In genomic region chr19:20038358-20039202, GRCh38 we compare ENCODE assay signal across 8 cellular contexts. TPM values are rescaled to one million over a fixed set of nuclear protein-coding genes. Genes with fewer than 3 reads are reported as not detected.
A peak's percentile ranks its signal among the peaks of the same experiment; 100 is the strongest.
DNase-seq lines count a peak whose midpoint lies in the region; ATAC-seq lines count a peak whose summit lies in the region.

No MANE protein-coding gene starts in this region.

- no peak for DNase-seq in activated T-cell treated with anti-CD3 and anti-CD28 coated beads, Interleukin-2, amount 50 U/mL, for 72 hours
- DNase-seq in activated T-cell treated with anti-CD3 and anti-CD28 coated beads, Interleukin-2, amount 50 U/mL, for 1 hour: no peak
- DNase-seq in immature natural killer cell (no peak), mesenteric fat pad (ENCODE audit: low spot score) (no peak)
- DNase-seq in stimulated activated naive B cell treated with anti-CD40 and anti-IgM and Interleukin-4, amounts not matched to agents 10 μg/mL and 1 μg/mL and 100 μg/mL, for 72 hours: no peak

- H3K4me1 Mint-ChIP-seq in activated T-cell treated with anti-CD3 and anti-CD28 coated beads, Interleukin-2, amount 50 U/mL, for 72 hours (ENCODE audit: low read depth): peaks cover 20% of the 10 kb centered on the region
- H3K4me1 Mint-ChIP-seq in activated naive CD8-positive, alpha-beta T cell (ENCODE audit: low read depth): peaks cover 22% of the 10 kb centered on the region
- H3K4me1 Mint-ChIP-seq in immature natural killer cell: peaks cover 19 to 21% of the 10 kb centered on the region in 2 donors
- peaks cover 7 to 15% of the 10 kb centered on the region in 2 donors for H3K4me1 Mint-ChIP-seq in stimulated activated naive B cell treated with anti-CD40 and anti-IgM and Interleukin-4, amounts not matched to agents 10 μg/mL and 1 μg/mL and 100 μg/mL, for 72 hours

- peak in 1 of 2 donors; percentile 0 for ATAC-seq in activated T-cell treated with anti-CD3 and anti-CD28 coated beads, Interleukin-2, amount 50 U/mL, for 72 hours (replicated peaks in 1 of 2)
- no peak for ATAC-seq in stimulated activated naive B cell treated with anti-CD40 and anti-IgM and Interleukin-4, amounts not matched to agents 10 μg/mL and 1 μg/mL and 100 μg/mL, for 72 hours (replicated peaks)
- ATAC-seq in HG03342 (IDR thresholded peaks at IDR 0.05; ENCODE audit: unreplicated experiment): no peak
- no peak for ATAC-seq in GM18502 (IDR thresholded peaks at IDR 0.05; ENCODE audit: poor library complexity, unreplicated experiment)

- no peaks in the 10 kb centered on the region for H3K27me3 Mint-ChIP-seq in activated T-cell treated with anti-CD3 and anti-CD28 coated beads, Interleukin-2, amount 50 U/mL, for 72 hours (ENCODE audit: low read depth)
- no peaks in the 10 kb centered on the region for H3K27me3 Mint-ChIP-seq in activated naive CD8-positive, alpha-beta T cell
- H3K27me3 Mint-ChIP-seq in immature natural killer cell (ENCODE audit: low read depth in 3 of 3): peaks cover 3 to 6% (median 5%) of the 10 kb centered on the region in 3 donors
- H3K27me3 Mint-ChIP-seq in stimulated activated naive B cell treated with anti-CD40 and anti-IgM and Interleukin-4, amounts not matched to agents 10 μg/mL and 1 μg/mL and 100 μg/mL, for 72 hours: no peaks in the 10 kb centered on the region

- H3K9me3 Mint-ChIP-seq in activated T-cell treated with anti-CD3 and anti-CD28 coated beads, Interleukin-2, amount 50 U/mL, for 72 hours: peaks cover 0 to 4% of the 10 kb centered on the region in 2 donors
- H3K9me3 Mint-ChIP-seq in activated naive CD8-positive, alpha-beta T cell (ENCODE audit: low read depth): no peaks in the 10 kb centered on the region
- no peaks in the 10 kb centered on the region for H3K9me3 Mint-ChIP-seq in immature natural killer cell
- peaks cover 0 to 2% of the 10 kb centered on the region in 2 donors for H3K9me3 Mint-ChIP-seq in stimulated activated naive B cell treated with anti-CD40 and anti-IgM and Interleukin-4, amounts not matched to agents 10 μg/mL and 1 μg/mL and 100 μg/mL, for 72 hours

- peaks cover 2 to 8% of the 10 kb centered on the region in 2 donors for H3K36me3 Mint-ChIP-seq in activated T-cell treated with anti-CD3 and anti-CD28 coated beads, Interleukin-2, amount 50 U/mL, for 72 hours (ENCODE audit: insufficient read depth in 2 of 2)
- H3K36me3 Mint-ChIP-seq in activated naive CD8-positive, alpha-beta T cell: peaks cover 5% of the 10 kb centered on the region
- H3K36me3 Mint-ChIP-seq in immature natural killer cell: peaks cover 0 to 7% (median 0%) of the 10 kb centered on the region in 3 donors
- peaks cover 11 to 12% of the 10 kb centered on the region in 2 donors for H3K36me3 Mint-ChIP-seq in stimulated activated naive B cell treated with anti-CD40 and anti-IgM and Interleukin-4, amounts not matched to agents 10 μg/mL and 1 μg/mL and 100 μg/mL, for 72 hours

- peak overlapping the region; percentile 85 for H3K27ac Mint-ChIP-seq in activated T-cell treated with anti-CD3 and anti-CD28 coated beads, Interleukin-2, amount 50 U/mL, for 72 hours
- peak overlapping the region; percentile 95 for H3K27ac Mint-ChIP-seq in activated naive CD8-positive, alpha-beta T cell
- peak overlapping the region; percentile 53 to 94 (median 78) for H3K27ac Mint-ChIP-seq in immature natural killer cell
- peak overlapping the region; percentile 99 for H3K27ac Mint-ChIP-seq in stimulated activated naive B cell treated with anti-CD40 and anti-IgM and Interleukin-4, amounts not matched to agents 10 μg/mL and 1 μg/mL and 100 μg/mL, for 72 hours

- H3K4me3 Mint-ChIP-seq in activated T-cell treated with anti-CD3 and anti-CD28 coated beads, Interleukin-2, amount 50 U/mL, for 72 hours: peak overlapping the region; percentile 94 to 96
- peak overlapping the region; percentile 98 for H3K4me3 Mint-ChIP-seq in activated naive CD8-positive, alpha-beta T cell
- H3K4me3 Mint-ChIP-seq in immature natural killer cell: peak overlapping the region; percentile 96 to 99 (median 96)
- peak overlapping the region; percentile 94 to 99 for H3K4me3 Mint-ChIP-seq in stimulated activated naive B cell treated with anti-CD40 and anti-IgM and Interleukin-4, amounts not matched to agents 10 μg/mL and 1 μg/mL and 100 μg/mL, for 72 hours

RNA-seq across cellular contexts. Expression of gene ZNF682, which starts 0.7 kb away (rescaled TPM):
- total RNA-seq in activated T-cell treated with anti-CD3 and anti-CD28 coated beads, Interleukin-2, amount 50 U/mL, for 72 hours: 10 to 100 TPM; 13.3 to 14.1 TPM
- polyA plus RNA-seq in immature natural killer cell: 1 to 10 TPM in 2 of 3 donors, not detected in 1; 3.3 to 3.5 TPM
- total RNA-seq in mesenteric fat pad: 4.3 TPM

RNA-seq across cellular contexts. Expression of gene ZNF90, which starts 39.2 kb away (rescaled TPM):
- 10 to 100 TPM; 21.8 to 26.8 TPM for total RNA-seq in activated T-cell treated with anti-CD3 and anti-CD28 coated beads, Interleukin-2, amount 50 U/mL, for 72 hours
- 1 to 10 TPM in 2 of 3 donors, under 1 TPM in 1; 0.96 to 2.1 (median 1.6) TPM for polyA plus RNA-seq in immature natural killer cell
- 1.5 TPM for total RNA-seq in mesenteric fat pad
